1 cellular context compared by ENCODE assay signal in genomic region chr11:44914105-44914504, GRCh38.
TF ChIP-seq lines count a peak whose summit lies in the region.

No MANE protein-coding gene starts in this region.

TF ChIP-seq in endothelial cell of umbilical vein, 7 proteins besides CTCF, POLR2A, EP300 and RAD21:
- TF ChIP-seq POLR2AphosphoS5 (IDR thresholded peaks at IDR 0.05; ENCODE audit: insufficient read depth, low read depth, low read length) (no peak), GATA2 (IDR thresholded peaks at IDR 0.05; ENCODE audit: insufficient read depth, insufficient read length, low read depth, low read length) (no peak), MYC (IDR thresholded peaks at IDR 0.05; ENCODE audit: low read depth, low read length) (no peak), EZH2 (IDR thresholded peaks at IDR 0.05; ENCODE audit: borderline replicate concordance, low read depth, low read length, severe bottlenecking) (no peak), FOS (IDR thresholded peaks at IDR 0.05; ENCODE audit: borderline replicate concordance, insufficient read depth, low read length) (no peak), JUN (IDR thresholded peaks at IDR 0.05; ENCODE audit: borderline replicate concordance, insufficient read depth, insufficient read length, low read depth) (no peak)
- TF ChIP-seq, protein P1, sequence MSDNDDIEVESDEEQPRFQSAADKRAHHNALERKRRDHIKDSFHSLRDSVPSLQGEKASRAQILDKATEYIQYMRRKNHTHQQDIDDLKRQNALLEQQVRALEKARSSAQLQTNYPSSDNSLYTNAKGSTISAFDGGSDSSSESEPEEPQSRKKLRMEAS (IDR thresholded peaks at IDR 0.05; ENCODE audit: insufficient read depth, insufficient read length) = no peak
